22 cellular contexts compared by ENCODE assay signal in the genomic region with DNA sequence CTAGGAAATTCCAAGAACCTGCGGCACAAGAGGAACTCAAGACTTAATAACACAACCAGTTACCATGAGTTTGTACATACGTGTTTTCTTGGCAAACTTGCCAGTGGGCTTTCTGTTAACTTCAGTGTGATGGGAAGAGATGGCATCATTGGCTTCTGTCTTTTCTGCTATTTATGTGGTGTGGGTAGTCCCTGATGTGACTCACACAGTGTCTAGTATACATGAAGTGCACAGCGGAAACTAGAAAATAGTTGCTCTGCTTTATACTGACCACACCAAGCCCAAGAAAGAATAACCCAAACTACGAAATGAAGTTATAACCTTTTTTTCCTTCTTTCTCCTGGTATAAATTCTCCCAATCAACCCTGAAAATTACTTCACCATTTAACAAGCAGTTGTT. TPM values are rescaled to one million over a fixed set of nuclear protein-coding genes. Genes with fewer than 3 reads are reported as not detected.
DNase-seq lines count a peak whose midpoint lies in the region; ATAC-seq, FAIRE-seq and TF ChIP-seq lines count a peak whose summit lies in the region.
"Had no signal": no experiment of that assay in that cellular context is flagged by ENCODE, and none has a peak within 500 bp of the region (broad histone marks: within the 10 kb centered on the region; RNA-seq: fewer than 3 reads in every experiment).

No MANE protein-coding gene starts in this region.

- H3K27me3 ChIP-seq in GM12878 (replicated peaks in 1 of 2; ENCODE audit: control insufficient read depth in 2 of 2, insufficient read depth in 2 of 2, low read length in 1 of 2) (no peaks in the 10 kb centered on the region), suprapubic skin (no peaks in the 10 kb centered on the region)
- H3K27me3 ChIP-seq: BE2C, colonic mucosa, SJSA1, upper lobe of left lung had no signal

- TF ChIP-seq RAD21 in GM12878 (IDR thresholded peaks at IDR 0.05; ENCODE audit: insufficient read depth, low read depth, low read length) = no peak

- H3K9ac ChIP-seq in GM12878 (ENCODE audit: control insufficient read depth, insufficient read depth, low read length) = no peak overlapping the region

- peak; percentile 59 for ATAC-seq in GM18519 (IDR thresholded peaks at IDR 0.05; ENCODE audit: low FRiP score, unreplicated experiment)
- ATAC-seq in HG03039 (IDR thresholded peaks at IDR 0.05; ENCODE audit: unreplicated experiment) = peak; percentile 37
- no peak for ATAC-seq in GM12878
- no peak for ATAC-seq in SK-N-SH treated with all-trans-retinoic acid at 6 μM for 48 hours
- ATAC-seq: PC-3 had no signal

- H3K4me1 ChIP-seq in GM12878 (ENCODE audit: control insufficient read depth, insufficient read depth, low read length) (peaks cover 16% of the 10 kb centered on the region), suprapubic skin (no peaks in the 10 kb centered on the region)
- H3K4me1 ChIP-seq: BE2C, colonic mucosa, upper lobe of left lung had no signal

- 54% methylated on average over 4 of the region's 4 CpGs for WGBS in GM12878 (ENCODE audit: insufficient coverage, insufficient replicate concordance, low lambda C conversion rate, missing lambda C conversion rate)
- WGBS in suprapubic skin = 92% methylated on average over 4 of the region's 4 CpGs

- H3K79me2 ChIP-seq in GM12878 (ENCODE audit: control insufficient read depth, insufficient read depth, low read length) = peaks cover 4% of the 10 kb centered on the region

- TF ChIP-seq CTCF in GM12878 (IDR thresholded peaks at IDR 0.05 in 2 of 3, conservative IDR thresholded peaks at IDR 0.05 in 1 of 3; ENCODE audit: control insufficient read depth in 2 of 3, extremely low read depth in 1 of 3, insufficient read depth in 1 of 3, low read depth in 3 of 3, low read length in 3 of 3) (no peak), suprapubic skin (IDR thresholded peaks at IDR 0.05) (no peak)

- H4K20me1 ChIP-seq in GM12878 (ENCODE audit: control insufficient read depth, insufficient read depth) = no peaks in the 10 kb centered on the region

- BruUV-seq in GM12878 (replicated peaks; lab: Mats Ljungman, UMichigan) = no TSS peak

- H3K36me3 ChIP-seq in GM12878 (ENCODE audit: control insufficient read depth in 2 of 2, insufficient read depth in 2 of 2, low read length in 1 of 2) (peaks cover 12 to 49% of the 10 kb centered on the region in 2 experiments), suprapubic skin (peaks cover 6% of the 10 kb centered on the region)
- H3K36me3 ChIP-seq: BE2C, colonic mucosa, SJSA1 had no signal

- FAIRE-seq in GM12892 (lab: Jason Lieb, UNC) (peak; percentile 63), GM12878 (lab: Jason Lieb, UNC) (peak; percentile 13)
- FAIRE-seq: D721Med had no signal

- POLR2A ChIA-PET in GM12878 (lab: Charles Lee) = no interaction called here

- SMC1A ChIA-PET in GM12878 (lab: Charles Lee; ENCODE audit: uncharacterized antibody, unreplicated experiment) = no interaction called here

- in situ Hi-C loops in GM12878 (cut with MboI) = loop anchor here (25.0 kb wide), 1 partner anchor 1171 kb away; no protein-coding TSS in a partner anchor

- TF ChIP-seq POLR2A in GM12892 (IDR thresholded peaks at IDR 0.05; ENCODE audit: low read depth, low read length) = no peak
- TF ChIP-seq POLR2A in GM12878 (IDR thresholded peaks at IDR 0.05; ENCODE audit: low read depth, low read length) = no peak
- no peak for TF ChIP-seq POLR2A in suprapubic skin (IDR thresholded peaks at IDR 0.05)

- CTCF ChIA-PET in GM12878 (lab: Yijun Ruan, JAX) = interaction anchor here (1.2 kb wide), 1 partner anchor 33 kb away, joined by 3 read pairs; no protein-coding TSS in a partner anchor

- DNase-seq in GM12892 (ENCODE audit: insufficient read length) (no peak), GM12878 (ENCODE audit: low read depth, low spot score) (no peak), suprapubic skin (ENCODE audit: low spot score in 2 of 2) (no peak), posterior vena cava (ENCODE audit: low spot score) (no peak), T-helper 9 cell (no peak)
- DNase-seq: activated CD4-positive, alpha-beta T cell treated with anti-CD3 and anti-CD28 coated beads for 48 hours; anterior cingulate cortex; BE2C; colonic mucosa; foreskin melanocyte; Karpas-422; NCI-H774; PC-3; stimulated activated naive CD4-positive, alpha-beta T cell treated with Interleukin-2 at 50 U/mL for 16 hours; T1000; upper lobe of left lung had no signal

- H3K9me3 ChIP-seq in GM12878 (replicated peaks; ENCODE audit: control insufficient read depth, insufficient read depth, low read length) (no peaks in the 10 kb centered on the region), suprapubic skin (no peaks in the 10 kb centered on the region)
- H3K9me3 ChIP-seq: BE2C, colonic mucosa, SJSA1, upper lobe of left lung had no signal

- TF ChIP-seq EP300 in GM12878 (IDR thresholded peaks at IDR 0.05; ENCODE audit: borderline replicate concordance in 1 of 2, control insufficient read depth in 1 of 2, low read depth in 2 of 2, low read length in 2 of 2) (no peak), suprapubic skin (IDR thresholded peaks at IDR 0.05) (no peak)

- H3K27ac ChIP-seq in GM12878 (ENCODE audit: control insufficient read depth, insufficient read depth) (no peak overlapping the region), suprapubic skin (no peak overlapping the region)
- H3K27ac ChIP-seq: colonic mucosa, SJSA1, upper lobe of left lung had no signal

- H2AFZ ChIP-seq in GM12878 (ENCODE audit: control insufficient read depth, low read depth, low read length) = no peak overlapping the region

- no peak overlapping the region for H3K4me2 ChIP-seq in GM12878 (ENCODE audit: control insufficient read depth, insufficient read depth)

- intact Hi-C loops in GM12878 (cut with micrococcal nuclease; ENCODE audit: unreplicated experiment) (no loop called here), posterior vena cava (cut with DNase I) (no loop called here)

- H3K4me3 ChIP-seq in GM12878 (no peak overlapping the region), suprapubic skin (no peak overlapping the region)
- H3K4me3 ChIP-seq: colonic mucosa, SJSA1, upper lobe of left lung had no signal

- RAD21 ChIA-PET in GM12878 (lab: Charles Lee; ENCODE audit: unreplicated experiment) = no interaction called here

TF ChIP-seq in GM12878, 131 proteins besides CTCF, POLR2A, EP300 and RAD21:
- peak; percentile 50; the same call in 1 of the 2 replicates for TF ChIP-seq RUNX3 (IDR thresholded peaks at IDR 0.05; ENCODE audit: low read length)
- no peak for TF ChIP-seq MYB (IDR thresholded peaks at IDR 0.05; ENCODE audit: borderline replicate concordance, low read depth, low read length)

TF ChIP-seq in SK-N-SH treated with all-trans-retinoic acid at 6 μM for 48 hours, 23 proteins besides CTCF, POLR2A, EP300 and RAD21 (continues in another document):
- TF ChIP-seq RARB (CRISPR knock-in tag; IDR thresholded peaks at IDR 0.05) (no peak), ARNTL (CRISPR knock-in tag; IDR thresholded peaks at IDR 0.05; ENCODE audit: borderline replicate concordance, low read depth) (no peak), OSR1 (CRISPR knock-in tag; IDR thresholded peaks at IDR 0.05) (no peak), ZNF565 (CRISPR knock-in tag; conservative IDR thresholded peaks at IDR 0.05; ENCODE audit: low read depth) (no peak), PPARA (CRISPR knock-in tag; IDR thresholded peaks at IDR 0.05; ENCODE audit: borderline replicate concordance) (no peak)

RNA-seq across cellular contexts. Expression of a gene that starts 24.5 kb away (rescaled TPM):
- 40.2 TPM for polyA plus RNA-seq in GM12892 (2012; ENCODE audit: missing spikeins)
- total RNA-seq in GM12878 (2013; cell fraction: nucleolus; rRNA removed) = 105 and 113 TPM in 2 replicates
- total RNA-seq in GM12878 (2014; rRNA removed) = 64.7 and 82.2 TPM in 2 replicates
- total RNA-seq in GM12878 (2014; rRNA removed; fragmentation: Illumina TruSeq; extraction: Trizol) = 82.6 and 84.0 TPM in 2 replicates
- 46.4 and 46.5 TPM in 2 replicates for total RNA-seq in GM12878 (2021)
- polyA plus RNA-seq in GM12878 (2011; ENCODE audit: low read depth) = 20.0 TPM
- 97.9 and 136 TPM in 2 replicates for polyA plus RNA-seq in GM12878 (2011; rRNA removed)
- polyA plus RNA-seq in GM12878 (2011; cell fraction: cytosol; rRNA removed) = 51.3 and 63.8 TPM in 2 replicates
- polyA plus RNA-seq in GM12878 (2011; cell fraction: nucleus; rRNA removed) = 74.6 and 75.6 TPM in 2 replicates
- 20.5 and 31.0 TPM in 2 replicates for polyA plus RNA-seq in GM12878 (2012)
- 81.3 and 113 TPM in 2 replicates for polyA plus RNA-seq in GM12878 (2014; fragmentation: Illumina TruSeq; extraction: Trizol)
- polyA plus RNA-seq in GM12878 (2014; fragmentation: Nextera tagmentation; extraction: Ambion mirVana) = 100 to 1,000 TPM; 104 to 147 TPM
- 49.3 and 67.2 TPM in 2 replicates for polyA plus RNA-seq in GM12878 (2014; rRNA removed)
- 10 to 100 TPM; 58.9 to 66.9 TPM for polyA plus RNA-seq in GM12878 (2016; fragmentation: Nextera tagmentation; extraction: Ambion mirVana)
- 125 and 132 TPM in 2 replicates for polyA minus RNA-seq in GM12878 (2011; rRNA and poly(A)+ RNA removed)
- polyA minus RNA-seq in GM12878 (2011; cell fraction: cytosol; rRNA and poly(A)+ RNA removed) = 32.2 and 35.4 TPM in 2 replicates
- polyA minus RNA-seq in GM12878 (2011; cell fraction: nucleus; rRNA and poly(A)+ RNA removed) = 54.5 and 77.5 TPM in 2 replicates
- 10 to 100 TPM; 14.6 to 52.2 (median 25.7) TPM for total RNA-seq in suprapubic skin
- total RNA-seq in posterior vena cava = 1 to 10 TPM; 1.7 to 2.8 TPM
- total RNA-seq: G401 had no signal

RNA-seq across cellular contexts. Expression of a gene that starts 53.1 kb away (rescaled TPM):
- polyA plus RNA-seq in GM12892 (2012; ENCODE audit: missing spikeins) = 40.5 TPM
- 12.7 and 13.4 TPM in 2 replicates for total RNA-seq in GM12878 (2013; cell fraction: nucleolus; rRNA removed)
- total RNA-seq in GM12878 (2014; rRNA removed) (32.0 and 35.6 TPM in 2 replicates), GM12878 (2014; rRNA removed; fragmentation: Illumina TruSeq; extraction: Trizol) (40.3 and 40.4 TPM in 2 replicates), GM12878 (2021) (30.1 and 31.7 TPM in 2 replicates), suprapubic skin (10 to 100 TPM; 34.4 to 49.5 (median 39.3) TPM), posterior vena cava (10 to 100 TPM; 26.1 to 30.6 TPM)
- 22.2 TPM for polyA plus RNA-seq in GM12878 (2011; ENCODE audit: low read depth)
- polyA plus RNA-seq in GM12878 (2011; rRNA removed) (82.2 and 113 TPM in 2 replicates), GM12878 (2014; fragmentation: Illumina TruSeq; extraction: Trizol) (58.8 and 74.5 TPM in 2 replicates), GM12878 (2014; fragmentation: Nextera tagmentation; extraction: Ambion mirVana) (100 to 1,000 TPM in 1 of 2 experiments, 10 to 100 TPM in 1; 88.7 to 120 TPM), GM12878 (2014; rRNA removed) (31.9 and 39.7 TPM in 2 replicates), GM12878 (2016; fragmentation: Nextera tagmentation; extraction: Ambion mirVana) (10 to 100 TPM; 72.3 to 72.8 TPM)
- 20.3 and 30.6 TPM in 2 replicates for polyA plus RNA-seq in GM12878 (2011; cell fraction: cytosol; rRNA removed)
- 17.6 and 19.3 TPM in 2 replicates for polyA plus RNA-seq in GM12878 (2011; cell fraction: nucleus; rRNA removed)
- polyA plus RNA-seq in GM12878 (2012) = 25.8 and 34.1 TPM in 2 replicates
- polyA minus RNA-seq in GM12878 (2011; rRNA and poly(A)+ RNA removed) = 12.5 and 22.5 TPM in 2 replicates
- polyA minus RNA-seq in GM12878 (2011; cell fraction: cytosol; rRNA and poly(A)+ RNA removed) = 5.2 and 6.1 TPM in 2 replicates
- 5.0 and 7.1 TPM in 2 replicates for polyA minus RNA-seq in GM12878 (2011; cell fraction: nucleus; rRNA and poly(A)+ RNA removed)

Comparison
In these comparisons a context has a peak if more than half of its experiments do, and no peak if none do; other contexts are left out.
1. ATAC-seq: peak in GM18519 (single experiment) and HG03039 (single experiment); none in GM12878 (single experiment) and SK-N-SH treated with all-trans-retinoic acid at 6 μM for 48 hours (single experiment).
2. RNA of a gene that starts 24.5 kb away (total RNA-seq): 46.4 to 113 TPM in GM12878 and 14.6 to 52.2 TPM in suprapubic skin; 1.7 to 2.8 TPM in posterior vena cava; every median in the first group is over 4 times any median in the second.